Comparison of ENCODE assay signal across 15 cellular contexts in genomic region chr4:139457318-139457717, GRCh38. TPM values are rescaled to one million over a fixed set of nuclear protein-coding genes. Genes with fewer than 3 reads are reported as not detected.
DNase-seq lines count a peak whose midpoint lies in the region; ATAC-seq, FAIRE-seq and TF ChIP-seq lines count a peak whose summit lies in the region.
"Had no signal": no experiment of that assay in that cellular context is flagged by ENCODE, and none has a peak within 500 bp of the region (broad histone marks: within the 10 kb centered on the region; RNA-seq: fewer than 3 reads in every experiment).

No MANE protein-coding gene starts in this region.

- H3K9ac ChIP-seq in GM23248 (no peak overlapping the region), PC-3 (ENCODE audit: low read length) (no peak overlapping the region), endothelial cell of umbilical vein (replicated peaks; ENCODE audit: extremely low read depth, insufficient read depth, low read length) (no peak overlapping the region)

- H3K36me3 Mint-ChIP-seq in immature natural killer cell: no peaks in the 10 kb centered on the region
- peaks cover 6% of the 10 kb centered on the region for H3K36me3 Mint-ChIP-seq in activated CD4-positive, alpha-beta memory T cell treated with anti-CD3 and anti-CD28 coated beads for 36 hours

- no peak overlapping the region for H2AFZ ChIP-seq in GM23248
- no peak overlapping the region for H2AFZ ChIP-seq in PC-3 (ENCODE audit: low read length)
- no peak overlapping the region for H2AFZ ChIP-seq in endothelial cell of umbilical vein (ENCODE audit: low read depth, low read length)

- H3K4me1 ChIP-seq in GM23248 (ENCODE audit: insufficient read depth) (peaks cover 43% of the 10 kb centered on the region), PC-3 (ENCODE audit: insufficient read depth, low read length) (peaks cover 33% of the 10 kb centered on the region), endothelial cell of umbilical vein (ENCODE audit: control insufficient read depth, extremely low read depth, insufficient read depth, low read length) (peaks cover 41% of the 10 kb centered on the region)

- peak; percentile 22 for DNase-seq in GM23248
- peak; percentile 3 for DNase-seq in PC-3
- DNase-seq in endothelial cell of umbilical vein (ENCODE audit: low read depth, low spot score): peak; percentile 62
- DNase-seq in renal cortical epithelial cell (ENCODE audit: low read depth): peak; percentile 34
- no peak for DNase-seq in immature natural killer cell
- DNase-seq in NCI-H1105 treated with DMSO at 0.1 percent for 48 hours (lab: John Stamatoyannopoulos, UW): no peak
- no peak for DNase-seq in amygdala (lab: John Stamatoyannopoulos, UW)
- DNase-seq in activated CD4-positive, alpha-beta memory T cell treated with anti-CD3 and anti-CD28 coated beads for 36 hours: no peak
- DNase-seq: activated CD8-positive, alpha-beta memory T cell treated with anti-CD3 and anti-CD28 coated beads, Interleukin-2, amount 50 U/mL, for 48 hours; activated naive CD4-positive, alpha-beta T cell treated with anti-CD3 and anti-CD28 coated beads for 36 hours; NCI-H1436 treated with DMSO at 0.1 percent for 48 hours; occipital lobe had no signal

- H3F3A ChIP-seq in GM23248 (ENCODE audit: insufficient read depth): peaks cover 10% of the 10 kb centered on the region
- no peaks in the 10 kb centered on the region for H3F3A ChIP-seq in PC-3 (ENCODE audit: low read length, unreplicated experiment)

- H3K4me2 ChIP-seq in GM23248 (ENCODE audit: unreplicated experiment): peak overlapping the region; percentile 96
- peak overlapping the region; percentile 98 for H3K4me2 ChIP-seq in PC-3 (ENCODE audit: low read length)
- H3K4me2 ChIP-seq in endothelial cell of umbilical vein (ENCODE audit: insufficient read depth, low read length): peak overlapping the region; percentile 97

- H3K27me3 ChIP-seq in GM23248 (replicated peaks; ENCODE audit: insufficient read depth) (no peaks in the 10 kb centered on the region), PC-3 (ENCODE audit: low read length) (no peaks in the 10 kb centered on the region), endothelial cell of umbilical vein (ENCODE audit: control insufficient read depth in 2 of 2, insufficient read depth in 2 of 2, low read length in 2 of 2) (no peaks in the 10 kb centered on the region)
- H3K27me3 ChIP-seq: cardiac muscle cell had no signal

- BruUV-seq in PC-3 (replicated peaks; lab: Mats Ljungman, UMichigan) (no TSS peak), endothelial cell of umbilical vein (replicated peaks; lab: Mats Ljungman, UMichigan) (no TSS peak)

- 58 to 63% methylated on average over 4 of the region's 4 CpGs for WGBS in GM23248 (ENCODE audit: low coverage in 1 of 2, low lambda C conversion rate in 2 of 2, missing lambda C conversion rate in 2 of 2), 2 experiments

- peaks cover 11 to 15% (median 15%) of the 10 kb centered on the region in 3 donors for H3K27me3 Mint-ChIP-seq in immature natural killer cell (ENCODE audit: low read depth in 3 of 3)
- no peaks in the 10 kb centered on the region for H3K27me3 Mint-ChIP-seq in activated CD4-positive, alpha-beta memory T cell treated with anti-CD3 and anti-CD28 coated beads for 36 hours

- no peak overlapping the region for H3K27ac ChIP-seq in GM23248
- no peak overlapping the region for H3K27ac ChIP-seq in PC-3 (ENCODE audit: low read length)
- H3K27ac ChIP-seq in endothelial cell of umbilical vein (ENCODE audit: insufficient read depth, low read depth, low read length): no peak overlapping the region
- H3K27ac ChIP-seq: C4-2B, cardiac muscle cell had no signal

- H3K9me3 Mint-ChIP-seq in immature natural killer cell: no peaks in the 10 kb centered on the region
- H3K9me3 Mint-ChIP-seq in activated CD4-positive, alpha-beta memory T cell treated with anti-CD3 and anti-CD28 coated beads for 36 hours: no peaks in the 10 kb centered on the region
- H3K9me3 Mint-ChIP-seq: activated naive CD4-positive, alpha-beta T cell treated with anti-CD3 and anti-CD28 coated beads for 36 hours had no signal

- no peak overlapping the region for H3K4me3 Mint-ChIP-seq in immature natural killer cell
- no peak overlapping the region for H3K4me3 Mint-ChIP-seq in activated CD4-positive, alpha-beta memory T cell treated with anti-CD3 and anti-CD28 coated beads for 36 hours
- H3K4me3 Mint-ChIP-seq: activated naive CD4-positive, alpha-beta T cell treated with anti-CD3 and anti-CD28 coated beads for 36 hours had no signal

- H3K9me2 ChIP-seq in GM23248 (ENCODE audit: insufficient read depth) (no peaks in the 10 kb centered on the region), PC-3 (replicated peaks; ENCODE audit: low read length) (no peaks in the 10 kb centered on the region)

- ATAC-seq in PC-3: no peak
- ATAC-seq: K562 had no signal

- H3K27ac Mint-ChIP-seq in immature natural killer cell: peak overlapping the region in 1 of 6 donors; percentile 19
- H3K27ac Mint-ChIP-seq in activated CD4-positive, alpha-beta memory T cell treated with anti-CD3 and anti-CD28 coated beads for 36 hours: no peak overlapping the region
- H3K27ac Mint-ChIP-seq: activated naive CD4-positive, alpha-beta T cell treated with anti-CD3 and anti-CD28 coated beads for 36 hours had no signal

- CTCF ChIA-PET in PC-3 (lab: Charles Lee) (no interaction called here), endothelial cell of umbilical vein (lab: Charles Lee) (interaction anchor here (0.9 to 2.2 kb wide), 7 partner anchors 33 to 427 kb away, joined by 3 to 8 read pairs (median 3); no protein-coding TSS in a partner anchor)
- CTCF ChIA-PET in activated CD4-positive, alpha-beta memory T cell treated with anti-CD3 and anti-CD28 coated beads for 36 hours (lab: Charles Lee): interaction anchor here (1.6 kb wide), 1 partner anchor 41 kb away, joined by 5 read pairs; no protein-coding TSS in a partner anchor

- in situ Hi-C loops in GM23248 (cut with MboI): no loop called here

- H3K9me1 ChIP-seq in endothelial cell of umbilical vein (replicated peaks; ENCODE audit: control insufficient read depth, extremely low read depth, insufficient read depth, low read length): no peaks in the 10 kb centered on the region

- H4K20me1 ChIP-seq in GM23248 (ENCODE audit: insufficient read depth): no peaks in the 10 kb centered on the region
- 0 out of 2 replicates have a peak, but pooled peaks cover 7% of the 10 kb centered on the region for H4K20me1 ChIP-seq in PC-3 (ENCODE audit: low read length)
- peaks cover 3% of the 10 kb centered on the region for H4K20me1 ChIP-seq in endothelial cell of umbilical vein (replicated peaks; ENCODE audit: control insufficient read depth, extremely low read depth, insufficient read depth, low read length)

- intact Hi-C loops in PC-3 (cut with micrococcal nuclease) (no loop called here), endothelial cell of umbilical vein (cut with micrococcal nuclease) (no loop called here)
- intact Hi-C loops in activated CD4-positive, alpha-beta memory T cell treated with anti-CD3 and anti-CD28 coated beads for 36 hours (cut with micrococcal nuclease): loop anchor here (10.0 kb wide), 1 partner anchor 397 kb away; no protein-coding TSS in a partner anchor

- H3K79me2 ChIP-seq in GM23248 (ENCODE audit: insufficient read depth) (peaks cover 84% of the 10 kb centered on the region), PC-3 (ENCODE audit: low read length) (peaks cover 76% of the 10 kb centered on the region), endothelial cell of umbilical vein (ENCODE audit: control insufficient read depth, insufficient read depth, low read length) (peaks cover 68% of the 10 kb centered on the region)

- no peak for TF ChIP-seq POLR2A in endothelial cell of umbilical vein (IDR thresholded peaks at IDR 0.05; ENCODE audit: low read depth, low read length)

- H3K4me3 ChIP-seq in GM23248 (no peak overlapping the region), PC-3 (ENCODE audit: low read length) (no peak overlapping the region), endothelial cell of umbilical vein (replicated peaks in 1 of 3; ENCODE audit: insufficient read depth in 1 of 3, low read depth in 1 of 3, low read length in 3 of 3) (peak overlapping the region in 1 of 3 experiments; percentile 99)
- H3K4me3 ChIP-seq: cardiac muscle cell, K562 had no signal

- peaks cover 64 to 74% of the 10 kb centered on the region in 2 donors for H3K4me1 Mint-ChIP-seq in immature natural killer cell
- peaks cover 56% of the 10 kb centered on the region for H3K4me1 Mint-ChIP-seq in activated CD4-positive, alpha-beta memory T cell treated with anti-CD3 and anti-CD28 coated beads for 36 hours (ENCODE audit: low read depth)

- H3K36me3 ChIP-seq in GM23248 (ENCODE audit: low read depth): no peaks in the 10 kb centered on the region
- no peaks in the 10 kb centered on the region for H3K36me3 ChIP-seq in PC-3 (ENCODE audit: low read depth, low read length)
- no peaks in the 10 kb centered on the region for H3K36me3 ChIP-seq in endothelial cell of umbilical vein (ENCODE audit: control insufficient read depth in 2 of 2, extremely low read depth in 1 of 2, insufficient read depth in 2 of 2, low read length in 2 of 2)
- H3K36me3 ChIP-seq: cardiac muscle cell had no signal

- H3K9me3 ChIP-seq in GM23248 (ENCODE audit: low read depth) (no peaks in the 10 kb centered on the region), PC-3 (ENCODE audit: low read length) (no peaks in the 10 kb centered on the region), endothelial cell of umbilical vein (replicated peaks; ENCODE audit: control insufficient read depth, insufficient read depth, low read length) (no peaks in the 10 kb centered on the region)

- POLR2A ChIA-PET in PC-3 (lab: Charles Lee; ENCODE audit: unreplicated experiment): no interaction called here
- POLR2A ChIA-PET in endothelial cell of umbilical vein (lab: Charles Lee): interaction anchor here (0.5 kb wide), 1 partner anchor 8 kb away, joined by 5 read pairs; no protein-coding TSS in a partner anchor
- POLR2A ChIA-PET in activated CD4-positive, alpha-beta memory T cell treated with anti-CD3 and anti-CD28 coated beads for 36 hours (lab: Charles Lee): no interaction called here

- dilution Hi-C loops in endothelial cell of umbilical vein (cut with MboI; ENCODE audit: extremely low pct_ligation_motif_present, low sequenced_read_pairs): no loop called here

- TF ChIP-seq CTCF in PC-3 (conservative IDR thresholded peaks at IDR 0.05; ENCODE audit: low read depth, low read length) (no peak), endothelial cell of umbilical vein (IDR thresholded peaks at IDR 0.05; ENCODE audit: extremely low read depth in 1 of 2, insufficient read depth in 1 of 2, low read depth in 1 of 2, low read length in 2 of 2) (no peak)

- FAIRE-seq in endothelial cell of umbilical vein (lab: Jason Lieb, UNC): no peak
- FAIRE-seq: K562 had no signal

RNA-seq across cellular contexts. Expression of gene RAB33B, which starts 3.4 kb away (rescaled TPM):
- total RNA-seq in GM23248 (2014; rRNA removed; shearing (Covaris generic)): 13.2 and 15.2 TPM in 2 replicates
- polyA plus RNA-seq in GM23248 (2016; fragmentation: Nextera tagmentation; extraction: Ambion mirVana) (10.2 and 11.6 TPM in 2 replicates), endothelial cell of umbilical vein (6.7 and 7.8 TPM in 2 replicates), immature natural killer cell (1 to 10 TPM; 2.8 to 6.8 (median 3.8) TPM)
- total RNA-seq in PC-3 (2014; rRNA removed) (3.6 and 4.4 TPM in 2 replicates), endothelial cell of umbilical vein (12.3 and 14.7 TPM in 2 replicates), renal cortical epithelial cell (15.1 and 17.9 TPM in 2 replicates)
- polyA plus RNA-seq in endothelial cell of umbilical vein (2011; cell fraction: cytosol; rRNA removed): 8.2 and 8.7 TPM in 2 replicates
- polyA plus RNA-seq in endothelial cell of umbilical vein (2011; cell fraction: nucleus; rRNA removed): 6.9 and 7.7 TPM in 2 replicates
- polyA plus RNA-seq in endothelial cell of umbilical vein (2012): 8.3 and 10.4 TPM in 2 replicates
- 11.3 and 12.8 TPM in 2 replicates for polyA minus RNA-seq in endothelial cell of umbilical vein
- 6.7 TPM for polyA minus RNA-seq in endothelial cell of umbilical vein (2011; cell fraction: cytosol; rRNA and poly(A)+ RNA removed)
- 10.3 and 12.6 TPM in 2 replicates for polyA minus RNA-seq in endothelial cell of umbilical vein (2011; cell fraction: nucleus; rRNA and poly(A)+ RNA removed)
- total RNA-seq in activated CD4-positive, alpha-beta memory T cell treated with anti-CD3 and anti-CD28 coated beads for 36 hours: 1 to 10 TPM; 5.5 to 5.7 TPM

Comparison
In these comparisons a context has a peak if more than half of its experiments do, and no peak if none do; other contexts are left out.
1. DNase-seq: peak in GM23248 (single experiment), PC-3 (single experiment), endothelial cell of umbilical vein (single experiment) and renal cortical epithelial cell (single experiment); none in immature natural killer cell (0 of 3), NCI-H1105 treated with DMSO at 0.1 percent for 48 hours (single experiment), amygdala (0 of 56) and activated CD4-positive, alpha-beta memory T cell treated with anti-CD3 and anti-CD28 coated beads for 36 hours (single experiment).
2. Peak in every context shown above with its lines, with median percentiles within 50 percentile points of each other: H3K4me2 ChIP-seq.